1 cellular context compared by ENCODE assay signal in the genomic region with DNA sequence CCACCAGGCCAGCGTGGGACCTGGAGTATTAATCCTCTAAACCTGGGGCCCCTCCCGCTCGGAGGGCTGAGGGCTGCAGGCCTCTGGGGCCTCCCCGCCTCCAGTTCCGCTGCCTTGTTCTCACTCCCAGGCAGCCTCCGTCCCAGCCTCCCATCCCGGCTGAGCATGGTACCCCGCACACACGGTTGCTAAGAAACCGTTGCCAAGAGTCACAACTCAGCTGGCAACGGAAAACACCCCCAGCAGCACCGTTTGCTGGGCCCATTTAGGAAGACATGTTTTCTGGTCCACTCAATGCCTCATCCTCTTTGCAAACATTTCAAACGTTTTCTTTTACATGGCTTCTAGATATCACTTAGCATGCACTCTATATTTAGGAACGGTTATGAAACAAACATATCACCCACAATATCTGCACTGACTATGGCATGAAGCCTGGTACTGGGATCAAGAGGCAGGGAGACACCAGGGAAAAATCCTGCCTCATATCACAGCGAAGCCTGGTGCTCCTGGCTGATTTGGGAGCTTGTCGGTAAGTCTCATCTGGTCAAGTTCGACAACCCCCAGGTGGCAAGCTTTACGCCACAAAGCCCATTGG.
TF ChIP-seq lines count a peak whose summit lies in the region.

No MANE protein-coding gene starts in this region.

TF ChIP-seq in WTC11, 78 proteins besides CTCF, POLR2A, EP300 and RAD21 (continued from another document):
- TF ChIP-seq, protein P1, sequence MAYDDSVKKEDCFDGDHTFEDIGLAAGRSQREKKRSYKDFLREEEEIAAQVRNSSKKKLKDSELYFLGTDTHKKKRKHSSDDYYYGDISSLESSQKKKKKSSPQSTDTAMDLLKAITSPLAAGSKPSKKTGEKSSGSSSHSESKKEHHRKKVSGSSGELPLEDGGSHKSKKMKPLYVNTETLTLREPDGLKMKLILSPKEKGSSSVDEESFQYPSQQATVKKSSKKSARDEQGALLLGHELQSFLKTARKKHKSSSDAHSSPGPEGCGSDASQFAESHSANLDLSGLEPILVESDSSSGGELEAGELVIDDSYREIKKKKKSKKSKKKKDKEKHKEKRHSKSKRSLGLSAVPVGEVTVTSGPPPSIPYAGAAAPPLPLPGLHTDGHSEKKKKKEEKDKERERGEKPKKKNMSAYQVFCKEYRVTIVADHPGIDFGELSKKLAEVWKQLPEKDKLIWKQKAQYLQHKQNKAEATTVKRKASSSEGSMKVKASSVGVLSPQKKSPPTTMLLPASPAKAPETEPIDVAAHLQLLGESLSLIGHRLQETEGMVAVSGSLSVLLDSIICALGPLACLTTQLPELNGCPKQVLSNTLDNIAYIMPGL (CRISPR knock-in tag; IDR thresholded peaks at IDR 0.05): no peak
- TF ChIP-seq, protein P2, sequence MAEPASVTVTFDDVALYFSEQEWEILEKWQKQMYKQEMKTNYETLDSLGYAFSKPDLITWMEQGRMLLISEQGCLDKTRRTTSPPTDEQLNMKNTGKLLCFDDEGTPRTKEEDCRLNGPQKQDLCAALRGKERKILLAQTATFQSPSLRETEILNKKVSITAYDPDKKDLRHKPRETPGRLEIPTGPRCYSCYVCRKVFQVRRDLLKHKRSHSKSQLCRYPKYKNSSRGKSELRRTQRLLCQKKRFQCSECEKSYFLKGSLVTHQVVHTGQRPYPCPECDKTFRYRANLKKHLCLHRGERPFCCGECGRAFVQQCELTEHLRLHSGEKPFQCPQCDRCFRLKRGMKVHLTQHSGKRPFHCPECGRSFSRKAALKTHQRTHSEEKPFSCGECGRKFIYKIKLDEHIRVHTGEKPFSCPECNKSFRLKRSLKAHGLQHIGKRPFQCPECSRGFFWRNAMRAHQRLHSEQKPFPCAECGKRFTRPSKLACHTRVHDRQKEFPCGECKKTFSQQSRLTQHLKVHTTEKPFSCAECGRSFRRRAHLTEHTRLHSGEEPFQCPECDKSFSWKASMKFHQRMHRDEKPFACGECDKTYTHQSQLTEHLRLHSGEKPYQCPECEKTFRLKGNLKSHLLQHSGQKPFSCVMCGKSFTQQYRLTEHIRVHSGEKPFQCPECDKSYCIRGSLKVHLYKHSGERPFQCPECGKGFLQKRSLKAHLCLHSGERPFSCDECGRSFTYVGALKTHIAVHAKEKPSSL (CRISPR knock-in tag; conservative IDR thresholded peaks at IDR 0.05): no peak
- no peak for TF ChIP-seq GTF2I (CRISPR knock-in tag; conservative IDR thresholded peaks at IDR 0.05)
- TF ChIP-seq, protein P3, sequence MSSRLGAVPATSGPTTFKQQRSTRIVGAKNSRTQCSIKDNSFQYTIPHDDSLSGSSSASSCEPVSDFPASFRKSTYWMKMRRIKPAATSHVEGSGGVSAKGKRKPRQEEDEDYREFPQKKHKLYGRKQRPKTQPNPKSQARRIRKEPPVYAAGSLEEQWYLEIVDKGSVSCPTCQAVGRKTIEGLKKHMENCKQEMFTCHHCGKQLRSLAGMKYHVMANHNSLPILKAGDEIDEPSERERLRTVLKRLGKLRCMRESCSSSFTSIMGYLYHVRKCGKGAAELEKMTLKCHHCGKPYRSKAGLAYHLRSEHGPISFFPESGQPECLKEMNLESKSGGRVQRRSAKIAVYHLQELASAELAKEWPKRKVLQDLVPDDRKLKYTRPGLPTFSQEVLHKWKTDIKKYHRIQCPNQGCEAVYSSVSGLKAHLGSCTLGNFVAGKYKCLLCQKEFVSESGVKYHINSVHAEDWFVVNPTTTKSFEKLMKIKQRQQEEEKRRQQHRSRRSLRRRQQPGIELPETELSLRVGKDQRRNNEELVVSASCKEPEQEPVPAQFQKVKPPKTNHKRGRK (CRISPR knock-in tag; IDR thresholded peaks at IDR 0.05; ENCODE audit: borderline replicate concordance): no peak
- no peak for TF ChIP-seq NFATC4 (CRISPR knock-in tag; IDR thresholded peaks at IDR 0.05)
- TF ChIP-seq ZNF396 (CRISPR knock-in tag; IDR thresholded peaks at IDR 0.05; ENCODE audit: borderline replicate concordance): no peak
- TF ChIP-seq, protein P4, sequence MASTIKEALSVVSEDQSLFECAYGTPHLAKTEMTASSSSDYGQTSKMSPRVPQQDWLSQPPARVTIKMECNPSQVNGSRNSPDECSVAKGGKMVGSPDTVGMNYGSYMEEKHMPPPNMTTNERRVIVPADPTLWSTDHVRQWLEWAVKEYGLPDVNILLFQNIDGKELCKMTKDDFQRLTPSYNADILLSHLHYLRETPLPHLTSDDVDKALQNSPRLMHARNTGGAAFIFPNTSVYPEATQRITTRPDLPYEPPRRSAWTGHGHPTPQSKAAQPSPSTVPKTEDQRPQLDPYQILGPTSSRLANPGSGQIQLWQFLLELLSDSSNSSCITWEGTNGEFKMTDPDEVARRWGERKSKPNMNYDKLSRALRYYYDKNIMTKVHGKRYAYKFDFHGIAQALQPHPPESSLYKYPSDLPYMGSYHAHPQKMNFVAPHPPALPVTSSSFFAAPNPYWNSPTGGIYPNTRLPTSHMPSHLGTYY (CRISPR knock-in tag; IDR thresholded peaks at IDR 0.05): no peak
- no peak for TF ChIP-seq PRRX2 (CRISPR knock-in tag; IDR thresholded peaks at IDR 0.05)
- TF ChIP-seq ZNF671 (CRISPR knock-in tag; IDR thresholded peaks at IDR 0.05): no peak
- TF ChIP-seq SOX15 (CRISPR knock-in tag; IDR thresholded peaks at IDR 0.05): no peak
- TF ChIP-seq EMX1 (CRISPR knock-in tag; IDR thresholded peaks at IDR 0.05): no peak
- no peak for TF ChIP-seq JAZF1 (CRISPR knock-in tag; IDR thresholded peaks at IDR 0.05)
